In genomic region chr9:99023229-99023628, GRCh38 we compare ENCODE assay signal across 11 cellular contexts.
"Had no signal": no experiment of that assay in that cellular context is flagged by ENCODE, and none has a peak within 500 bp of the region (broad histone marks: within the 10 kb centered on the region; RNA-seq: fewer than 3 reads in every experiment).

No MANE protein-coding gene starts in this region.

- DNase-seq: activated naive CD4-positive, alpha-beta T cell; effector memory CD8-positive, alpha-beta T cell; mucosa of descending colon; SIG-M5; stimulated activated CD4-positive, alpha-beta T cell treated with anti-CD3 and anti-CD28 coated beads, Interleukin-15, amount 100 ng/mL, for 24 hours; stimulated activated CD4-positive, alpha-beta T cell treated with anti-CD3 and anti-CD28 coated beads, Interleukin-4, amount 100 ng/mL, for 24 hours; upper lobe of right lung had no signal

- H3K9me3 Mint-ChIP-seq: effector memory CD8-positive, alpha-beta T cell had no signal

- ATAC-seq: activated CD4-positive, CD25-positive, alpha-beta regulatory T cell treated with anti-CD3 and anti-CD28 coated beads, Interleukin-2, amount 50 U/mL, for 24 hours; effector memory CD8-positive, alpha-beta T cell; mucosa of descending colon; upper lobe of right lung had no signal

- H3K27ac ChIP-seq: epithelial cell of prostate, ovary, upper lobe of right lung had no signal

- H3K4me3 Mint-ChIP-seq: effector memory CD8-positive, alpha-beta T cell; nephron had no signal

- H3K27ac Mint-ChIP-seq: nephron had no signal

- H3K27me3 ChIP-seq: ovary, upper lobe of right lung had no signal

- H3K36me3 ChIP-seq: ovary, upper lobe of right lung had no signal

- H3K4me3 ChIP-seq: mucosa of descending colon, ovary, upper lobe of right lung had no signal

- H3K4me1 ChIP-seq: upper lobe of right lung had no signal

- H3K9me3 ChIP-seq: mucosa of descending colon, ovary, upper lobe of right lung had no signal
